1 cellular context compared by ENCODE assay signal in the genomic region with DNA sequence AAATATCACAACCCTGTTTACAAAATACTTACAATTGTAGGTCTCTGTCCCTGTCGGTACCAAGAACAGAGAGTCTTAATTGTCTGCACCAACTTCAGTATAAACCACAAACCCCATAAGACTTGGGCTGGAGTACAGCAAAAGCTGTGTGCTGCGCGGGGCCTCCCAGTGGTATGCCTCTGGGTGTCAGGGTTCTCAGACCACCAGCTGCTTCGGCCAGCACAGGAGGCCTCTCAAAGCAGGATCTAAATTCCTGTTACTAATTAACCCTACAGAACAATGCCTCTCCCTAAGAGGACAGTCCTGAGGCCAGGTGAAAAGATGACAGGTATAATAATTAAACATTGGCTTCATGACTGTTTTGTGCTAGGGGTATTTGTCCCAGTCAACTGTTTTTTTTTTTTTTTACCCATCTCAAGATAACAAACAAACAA.
TF ChIP-seq lines count a peak whose summit lies in the region.

No MANE protein-coding gene starts in this region.

TF ChIP-seq in HepG2, 621 proteins besides CTCF, POLR2A, EP300 and RAD21 (continued from another document and continues in another):
- TF ChIP-seq, protein P1, sequence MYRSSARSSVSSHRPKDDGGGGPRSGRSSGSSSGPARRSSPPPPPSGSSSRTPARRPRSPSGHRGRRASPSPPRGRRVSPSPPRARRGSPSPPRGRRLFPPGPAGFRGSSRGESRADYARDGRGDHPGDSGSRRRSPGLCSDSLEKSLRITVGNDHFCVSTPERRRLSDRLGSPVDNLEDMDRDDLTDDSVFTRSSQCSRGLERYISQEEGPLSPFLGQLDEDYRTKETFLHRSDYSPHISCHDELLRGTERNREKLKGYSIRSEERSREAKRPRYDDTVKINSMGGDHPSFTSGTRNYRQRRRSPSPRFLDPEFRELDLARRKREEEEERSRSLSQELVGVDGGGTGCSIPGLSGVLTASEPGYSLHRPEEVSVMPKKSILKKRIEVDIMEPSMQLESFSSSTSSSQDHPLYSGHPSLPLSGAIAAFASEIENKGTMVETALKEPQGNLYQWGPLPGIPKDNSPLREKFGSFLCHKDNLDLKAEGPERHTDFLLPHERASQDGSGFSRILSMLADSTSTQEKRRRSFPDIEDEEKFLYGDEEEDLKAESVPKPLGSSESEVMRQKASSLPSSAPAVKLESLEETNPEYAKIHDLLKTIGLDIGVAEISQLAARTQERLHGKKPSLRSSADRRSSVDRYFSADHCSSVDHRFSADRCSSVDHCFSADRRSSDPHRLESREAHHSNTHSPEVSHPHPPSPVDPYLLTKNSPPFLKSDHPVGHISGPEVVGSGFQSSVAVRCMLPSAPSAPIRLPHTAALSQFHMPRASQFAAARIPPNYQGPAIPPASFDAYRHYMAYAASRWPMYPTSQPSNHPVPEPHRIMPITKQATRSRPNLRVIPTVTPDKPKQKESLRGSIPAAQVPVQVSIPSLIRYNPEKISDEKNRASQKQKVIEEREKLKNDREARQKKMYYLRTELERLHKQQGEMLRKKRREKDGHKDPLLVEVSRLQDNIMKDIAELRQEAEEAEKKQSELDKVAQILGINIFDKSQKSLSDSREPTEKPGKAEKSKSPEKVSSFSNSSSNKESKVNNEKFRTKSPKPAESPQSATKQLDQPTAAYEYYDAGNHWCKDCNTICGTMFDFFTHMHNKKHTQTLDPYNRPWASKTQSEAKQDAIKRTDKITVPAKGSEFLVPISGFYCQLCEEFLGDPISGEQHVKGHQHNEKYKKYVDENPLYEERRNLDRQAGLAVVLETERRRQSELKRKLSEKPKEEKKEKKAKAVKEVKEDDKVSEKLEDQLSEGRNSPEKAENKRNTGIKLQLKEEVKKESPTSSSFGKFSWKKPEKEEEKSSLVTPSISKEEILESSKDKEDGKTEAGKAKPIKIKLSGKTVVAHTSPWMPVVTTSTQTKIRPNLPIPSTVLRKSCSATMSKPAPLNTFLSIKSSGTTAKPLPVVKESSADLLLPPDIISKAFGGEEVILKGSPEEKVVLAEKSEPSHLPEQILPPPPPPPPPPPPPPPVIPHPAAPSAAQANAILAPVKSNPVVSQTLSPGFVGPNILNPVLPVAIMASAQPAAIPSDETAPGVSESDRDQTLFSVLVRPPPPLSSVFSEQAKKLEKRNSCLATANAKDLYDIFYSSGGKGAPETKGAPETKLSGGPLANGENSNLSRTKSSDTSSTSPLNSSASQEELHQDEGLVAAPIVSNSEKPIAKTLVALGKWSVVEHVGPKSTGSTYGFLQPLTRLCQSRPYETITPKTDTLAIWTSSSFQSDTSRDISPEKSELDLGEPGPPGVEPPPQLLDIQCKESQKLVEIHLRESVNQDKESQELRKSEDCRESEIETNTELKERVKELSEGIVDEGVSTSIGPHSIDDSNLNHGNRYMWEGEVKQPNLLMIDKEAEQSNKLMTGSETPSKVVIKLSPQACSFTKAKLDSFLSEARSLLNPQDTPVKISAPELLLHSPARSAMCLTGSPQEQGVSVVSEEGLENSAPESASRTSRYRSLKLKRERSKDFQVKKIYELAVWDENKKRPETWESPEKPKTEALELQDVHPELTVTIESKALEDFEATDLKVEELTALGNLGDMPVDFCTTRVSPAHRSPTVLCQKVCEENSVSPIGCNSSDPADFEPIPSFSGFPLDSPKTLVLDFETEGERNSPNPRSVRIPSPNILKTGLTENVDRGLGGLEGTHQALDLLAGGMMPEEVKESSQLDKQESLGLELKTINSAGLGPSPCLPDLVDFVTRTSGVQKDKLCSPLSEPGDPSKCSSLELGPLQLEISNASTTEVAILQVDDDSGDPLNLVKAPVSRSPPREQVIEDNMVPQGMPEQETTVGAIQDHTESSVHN (CRISPR knock-in tag; IDR thresholded peaks at IDR 0.05), result no peak
- no peak for TF ChIP-seq CEBPB (IDR thresholded peaks at IDR 0.05; ENCODE audit: borderline replicate concordance, low read depth, low read length)
- no peak for TF ChIP-seq MBD4 (IDR thresholded peaks at IDR 0.05; ENCODE audit: borderline replicate concordance, low read length)
- no peak for TF ChIP-seq SOX6 (IDR thresholded peaks at IDR 0.05)
- peak; percentile 98 for TF ChIP-seq SOX6 (CRISPR knock-in tag; IDR thresholded peaks at IDR 0.05)
- no peak for TF ChIP-seq RBM22 (optimal IDR thresholded peaks at IDR 0.05; ENCODE audit: low read length)
- TF ChIP-seq TGIF2 (CRISPR knock-in tag; IDR thresholded peaks at IDR 0.05), result peak; percentile 84
- TF ChIP-seq, protein P2, sequence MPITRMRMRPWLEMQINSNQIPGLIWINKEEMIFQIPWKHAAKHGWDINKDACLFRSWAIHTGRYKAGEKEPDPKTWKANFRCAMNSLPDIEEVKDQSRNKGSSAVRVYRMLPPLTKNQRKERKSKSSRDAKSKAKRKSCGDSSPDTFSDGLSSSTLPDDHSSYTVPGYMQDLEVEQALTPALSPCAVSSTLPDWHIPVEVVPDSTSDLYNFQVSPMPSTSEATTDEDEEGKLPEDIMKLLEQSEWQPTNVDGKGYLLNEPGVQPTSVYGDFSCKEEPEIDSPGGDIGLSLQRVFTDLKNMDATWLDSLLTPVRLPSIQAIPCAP (CRISPR knock-in tag; IDR thresholded peaks at IDR 0.05; ENCODE audit: low read depth), result no peak
- TF ChIP-seq SMAD1 (CRISPR knock-in tag; IDR thresholded peaks at IDR 0.05; ENCODE audit: borderline replicate concordance, low read depth), result no peak
- TF ChIP-seq MIER3 (CRISPR knock-in tag; IDR thresholded peaks at IDR 0.05; ENCODE audit: borderline replicate concordance), result no peak
- no peak for TF ChIP-seq PHF20 (CRISPR knock-in tag; IDR thresholded peaks at IDR 0.05)
- TF ChIP-seq ZNF264 (CRISPR knock-in tag; IDR thresholded peaks at IDR 0.05), result 0 out of 2 replicates have a peak, but pooled peaks have one; percentile 55
- TF ChIP-seq PTBP1 (IDR thresholded peaks at IDR 0.05; ENCODE audit: low read depth, low read length, poor library complexity, severe bottlenecking), result no peak
- TF ChIP-seq ZNF354B (CRISPR knock-in tag; IDR thresholded peaks at IDR 0.05), result no peak
- TF ChIP-seq TP53 (CRISPR knock-in tag; conservative IDR thresholded peaks at IDR 0.05), result no peak
- no peak for TF ChIP-seq TSC22D2 (CRISPR knock-in tag; IDR thresholded peaks at IDR 0.05; ENCODE audit: borderline replicate concordance)
- TF ChIP-seq ZNF124 (CRISPR knock-in tag; IDR thresholded peaks at IDR 0.05), result no peak
- TF ChIP-seq ZFP90 (CRISPR knock-in tag; IDR thresholded peaks at IDR 0.05; ENCODE audit: borderline replicate concordance), result no peak
- TF ChIP-seq, protein P3, sequence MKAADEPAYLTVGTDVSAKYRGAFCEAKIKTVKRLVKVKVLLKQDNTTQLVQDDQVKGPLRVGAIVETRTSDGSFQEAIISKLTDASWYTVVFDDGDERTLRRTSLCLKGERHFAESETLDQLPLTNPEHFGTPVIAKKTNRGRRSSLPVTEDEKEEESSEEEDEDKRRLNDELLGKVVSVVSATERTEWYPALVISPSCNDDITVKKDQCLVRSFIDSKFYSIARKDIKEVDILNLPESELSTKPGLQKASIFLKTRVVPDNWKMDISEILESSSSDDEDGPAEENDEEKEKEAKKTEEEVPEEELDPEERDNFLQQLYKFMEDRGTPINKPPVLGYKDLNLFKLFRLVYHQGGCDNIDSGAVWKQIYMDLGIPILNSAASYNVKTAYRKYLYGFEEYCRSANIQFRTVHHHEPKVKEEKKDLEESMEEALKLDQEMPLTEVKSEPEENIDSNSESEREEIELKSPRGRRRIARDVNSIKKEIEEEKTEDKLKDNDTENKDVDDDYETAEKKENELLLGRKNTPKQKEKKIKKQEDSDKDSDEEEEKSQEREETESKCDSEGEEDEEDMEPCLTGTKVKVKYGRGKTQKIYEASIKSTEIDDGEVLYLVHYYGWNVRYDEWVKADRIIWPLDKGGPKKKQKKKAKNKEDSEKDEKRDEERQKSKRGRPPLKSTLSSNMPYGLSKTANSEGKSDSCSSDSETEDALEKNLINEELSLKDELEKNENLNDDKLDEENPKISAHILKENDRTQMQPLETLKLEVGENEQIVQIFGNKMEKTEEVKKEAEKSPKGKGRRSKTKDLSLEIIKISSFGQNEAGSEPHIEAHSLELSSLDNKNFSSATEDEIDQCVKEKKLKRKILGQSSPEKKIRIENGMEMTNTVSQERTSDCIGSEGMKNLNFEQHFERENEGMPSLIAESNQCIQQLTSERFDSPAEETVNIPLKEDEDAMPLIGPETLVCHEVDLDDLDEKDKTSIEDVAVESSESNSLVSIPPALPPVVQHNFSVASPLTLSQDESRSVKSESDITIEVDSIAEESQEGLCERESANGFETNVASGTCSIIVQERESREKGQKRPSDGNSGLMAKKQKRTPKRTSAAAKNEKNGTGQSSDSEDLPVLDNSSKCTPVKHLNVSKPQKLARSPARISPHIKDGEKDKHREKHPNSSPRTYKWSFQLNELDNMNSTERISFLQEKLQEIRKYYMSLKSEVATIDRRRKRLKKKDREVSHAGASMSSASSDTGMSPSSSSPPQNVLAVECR (CRISPR knock-in tag; IDR thresholded peaks at IDR 0.05; ENCODE audit: borderline replicate concordance), result peak; percentile 55; the same call in 1 of the 2 replicates
- TF ChIP-seq, protein P4, sequence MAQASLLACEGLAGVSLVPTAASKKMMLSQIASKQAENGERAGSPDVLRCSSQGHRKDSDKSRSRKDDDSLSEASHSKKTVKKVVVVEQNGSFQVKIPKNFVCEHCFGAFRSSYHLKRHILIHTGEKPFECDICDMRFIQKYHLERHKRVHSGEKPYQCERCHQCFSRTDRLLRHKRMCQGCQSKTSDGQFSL (CRISPR knock-in tag; IDR thresholded peaks at IDR 0.05), result no peak
- no peak for TF ChIP-seq SSRP1 (CRISPR knock-in tag; IDR thresholded peaks at IDR 0.05)
- no peak for TF ChIP-seq ZNF3 (CRISPR knock-in tag; IDR thresholded peaks at IDR 0.05)
- TF ChIP-seq SIN3A (IDR thresholded peaks at IDR 0.05; ENCODE audit: borderline replicate concordance, low read depth, low read length), result peak; percentile 74; the same call in 1 of the 2 replicates
- TF ChIP-seq SALL1 (CRISPR knock-in tag; IDR thresholded peaks at IDR 0.05), result peak; percentile 75
- no peak for TF ChIP-seq ZNF644 (CRISPR knock-in tag; IDR thresholded peaks at IDR 0.05; ENCODE audit: low read depth)
- TF ChIP-seq ZBTB7A (CRISPR knock-in tag; IDR thresholded peaks at IDR 0.05), result no peak
- no peak for TF ChIP-seq TCF12 (IDR thresholded peaks at IDR 0.05)
- no peak for TF ChIP-seq TCF12 (CRISPR knock-in tag; IDR thresholded peaks at IDR 0.05)
- peak; percentile 85 for TF ChIP-seq MIXL1 (CRISPR knock-in tag; IDR thresholded peaks at IDR 0.05)
- peak; percentile 50; the same call in 1 of the 2 replicates for TF ChIP-seq PITX1 (CRISPR knock-in tag; IDR thresholded peaks at IDR 0.05)
- TF ChIP-seq KLF9 (CRISPR knock-in tag; IDR thresholded peaks at IDR 0.05; ENCODE audit: low read depth), result no peak
- TF ChIP-seq CREB1 (IDR thresholded peaks at IDR 0.05), result no peak
- TF ChIP-seq CREB1 (CRISPR knock-in tag; IDR thresholded peaks at IDR 0.05), result peak; percentile 51
- TF ChIP-seq ZNF33A (CRISPR knock-in tag; IDR thresholded peaks at IDR 0.05; ENCODE audit: borderline replicate concordance), result no peak
- no peak for TF ChIP-seq ZNF678 (CRISPR knock-in tag; IDR thresholded peaks at IDR 0.05)
- TF ChIP-seq TEAD3 (CRISPR knock-in tag; optimal IDR thresholded peaks at IDR 0.05; ENCODE audit: borderline replicate concordance), result peak; percentile 91
- no peak for TF ChIP-seq ETV5 (CRISPR knock-in tag; IDR thresholded peaks at IDR 0.05; ENCODE audit: borderline replicate concordance)
- TF ChIP-seq HDAC6 (IDR thresholded peaks at IDR 0.05; ENCODE audit: low read depth, low read length), result no peak
- peak; percentile 50; the same call in 1 of the 2 replicates for TF ChIP-seq POGZ (CRISPR knock-in tag; IDR thresholded peaks at IDR 0.05)
- TF ChIP-seq RORA (CRISPR knock-in tag; IDR thresholded peaks at IDR 0.05), result no peak
- TF ChIP-seq ZNF253 (CRISPR knock-in tag; IDR thresholded peaks at IDR 0.05; ENCODE audit: borderline replicate concordance), result no peak
- no peak for TF ChIP-seq MAFF (IDR thresholded peaks at IDR 0.05; ENCODE audit: low read depth, low read length)
- TF ChIP-seq ZNF329 (CRISPR knock-in tag; IDR thresholded peaks at IDR 0.05; ENCODE audit: low read depth), result no peak
- no peak for TF ChIP-seq CCDC6 (CRISPR knock-in tag; IDR thresholded peaks at IDR 0.05)
- TF ChIP-seq, protein P5, sequence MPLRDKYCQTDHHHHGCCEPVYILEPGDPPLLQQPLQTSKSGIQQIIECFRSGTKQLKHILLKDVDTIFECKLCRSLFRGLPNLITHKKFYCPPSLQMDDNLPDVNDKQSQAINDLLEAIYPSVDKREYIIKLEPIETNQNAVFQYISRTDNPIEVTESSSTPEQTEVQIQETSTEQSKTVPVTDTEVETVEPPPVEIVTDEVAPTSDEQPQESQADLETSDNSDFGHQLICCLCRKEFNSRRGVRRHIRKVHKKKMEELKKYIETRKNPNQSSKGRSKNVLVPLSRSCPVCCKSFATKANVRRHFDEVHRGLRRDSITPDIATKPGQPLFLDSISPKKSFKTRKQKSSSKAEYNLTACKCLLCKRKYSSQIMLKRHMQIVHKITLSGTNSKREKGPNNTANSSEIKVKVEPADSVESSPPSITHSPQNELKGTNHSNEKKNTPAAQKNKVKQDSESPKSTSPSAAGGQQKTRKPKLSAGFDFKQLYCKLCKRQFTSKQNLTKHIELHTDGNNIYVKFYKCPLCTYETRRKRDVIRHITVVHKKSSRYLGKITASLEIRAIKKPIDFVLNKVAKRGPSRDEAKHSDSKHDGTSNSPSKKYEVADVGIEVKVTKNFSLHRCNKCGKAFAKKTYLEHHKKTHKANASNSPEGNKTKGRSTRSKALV (CRISPR knock-in tag; IDR thresholded peaks at IDR 0.05), result peak; percentile 61; the same call in 1 of the 2 replicates
- TF ChIP-seq, protein P6, sequence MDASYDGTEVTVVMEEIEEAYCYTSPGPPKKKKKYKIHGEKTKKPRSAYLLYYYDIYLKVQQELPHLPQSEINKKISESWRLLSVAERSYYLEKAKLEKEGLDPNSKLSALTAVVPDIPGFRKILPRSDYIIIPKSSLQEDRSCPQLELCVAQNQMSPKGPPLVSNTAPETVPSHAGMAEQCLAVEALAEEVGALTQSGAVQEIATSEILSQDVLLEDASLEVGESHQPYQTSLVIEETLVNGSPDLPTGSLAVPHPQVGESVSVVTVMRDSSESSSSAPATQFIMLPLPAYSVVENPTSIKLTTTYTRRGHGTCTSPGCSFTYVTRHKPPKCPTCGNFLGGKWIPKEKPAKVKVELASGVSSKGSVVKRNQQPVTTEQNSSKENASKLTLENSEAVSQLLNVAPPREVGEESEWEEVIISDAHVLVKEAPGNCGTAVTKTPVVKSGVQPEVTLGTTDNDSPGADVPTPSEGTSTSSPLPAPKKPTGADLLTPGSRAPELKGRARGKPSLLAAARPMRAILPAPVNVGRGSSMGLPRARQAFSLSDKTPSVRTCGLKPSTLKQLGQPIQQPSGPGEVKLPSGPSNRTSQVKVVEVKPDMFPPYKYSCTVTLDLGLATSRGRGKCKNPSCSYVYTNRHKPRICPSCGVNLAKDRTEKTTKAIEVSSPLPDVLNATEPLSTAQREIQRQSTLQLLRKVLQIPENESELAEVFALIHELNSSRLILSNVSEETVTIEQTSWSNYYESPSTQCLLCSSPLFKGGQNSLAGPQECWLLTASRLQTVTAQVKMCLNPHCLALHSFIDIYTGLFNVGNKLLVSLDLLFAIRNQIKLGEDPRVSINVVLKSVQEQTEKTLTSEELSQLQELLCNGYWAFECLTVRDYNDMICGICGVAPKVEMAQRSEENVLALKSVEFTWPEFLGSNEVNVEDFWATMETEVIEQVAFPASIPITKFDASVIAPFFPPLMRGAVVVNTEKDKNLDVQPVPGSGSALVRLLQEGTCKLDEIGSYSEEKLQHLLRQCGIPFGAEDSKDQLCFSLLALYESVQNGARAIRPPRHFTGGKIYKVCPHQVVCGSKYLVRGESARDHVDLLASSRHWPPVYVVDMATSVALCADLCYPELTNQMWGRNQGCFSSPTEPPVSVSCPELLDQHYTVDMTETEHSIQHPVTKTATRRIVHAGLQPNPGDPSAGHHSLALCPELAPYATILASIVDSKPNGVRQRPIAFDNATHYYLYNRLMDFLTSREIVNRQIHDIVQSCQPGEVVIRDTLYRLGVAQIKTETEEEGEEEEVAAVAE (CRISPR knock-in tag; IDR thresholded peaks at IDR 0.05; ENCODE audit: borderline replicate concordance), result peak; percentile 24; the same call in 1 of the 2 replicates
- TF ChIP-seq MAF1 (CRISPR knock-in tag; IDR thresholded peaks at IDR 0.05; ENCODE audit: borderline replicate concordance), result no peak
